9 cellular contexts compared by ENCODE assay signal in genomic region chr1:23118957-23119792, GRCh38. TPM values are rescaled to one million over a fixed set of nuclear protein-coding genes. Genes with fewer than 3 reads are reported as not detected.
DNase-seq lines count a peak whose midpoint lies in the region; ATAC-seq, FAIRE-seq and TF ChIP-seq lines count a peak whose summit lies in the region.
"Had no signal": no experiment of that assay in that cellular context is flagged by ENCODE, and none has a peak within 500 bp of the region (broad histone marks: within the 10 kb centered on the region; RNA-seq: fewer than 3 reads in every experiment).

No MANE protein-coding gene starts in this region.

- peaks cover 100% of the 10 kb centered on the region for H3K79me2 ChIP-seq in GM23248 (ENCODE audit: insufficient read depth)

- peak overlapping the region; percentile 56 for H2AFZ ChIP-seq in GM23248

- peak overlapping the region; percentile 59 for H3K4me2 ChIP-seq in GM23248 (ENCODE audit: unreplicated experiment)

- H4K20me1 ChIP-seq in GM23248 (ENCODE audit: insufficient read depth), result no peaks in the 10 kb centered on the region

- H3K4me3 ChIP-seq in GM23248, result peak overlapping the region; percentile 58

- no peak for ATAC-seq in GM21576 (IDR thresholded peaks at IDR 0.05; ENCODE audit: unreplicated experiment)

- DNase-seq in GM23248, result peak; percentile 55
- DNase-seq in chondrocyte (ENCODE audit: low spot score), result no peak
- no peak for DNase-seq in osteocyte (ENCODE audit: extremely low spot score, unreplicated experiment)
- DNase-seq in occipital lobe (lab: John Stamatoyannopoulos, UW), result no peak
- DNase-seq in EL, result no peak
- DNase-seq in frontal cortex (ENCODE audit: low spot score in 2 of 2), result no peak
- DNase-seq: NCI-H187 treated with DMSO at 0.1 percent for 48 hours had no signal

- H3K36me3 Mint-ChIP-seq in T-helper 1 cell treated with Interleukin-12 subunit alpha and Interleukin-12 subunit beta and Interleukin-4 antibody, amounts not matched to agents 30 μg/mL and 1 μg/mL, for 36 hours (ENCODE audit: low read depth), result peaks cover 6% of the 10 kb centered on the region
- H3K36me3 Mint-ChIP-seq in chondrocyte (ENCODE audit: low read depth) (no peaks in the 10 kb centered on the region), osteocyte (ENCODE audit: unreplicated experiment) (peaks cover 2% of the 10 kb centered on the region)

- no peaks in the 10 kb centered on the region for H3K36me3 ChIP-seq in GM23248 (ENCODE audit: low read depth)

- H3K27me3 Mint-ChIP-seq in T-helper 1 cell treated with Interleukin-12 subunit alpha and Interleukin-12 subunit beta and Interleukin-4 antibody, amounts not matched to agents 30 μg/mL and 1 μg/mL, for 36 hours (ENCODE audit: low read depth), result no peaks in the 10 kb centered on the region
- H3K27me3 Mint-ChIP-seq in chondrocyte (ENCODE audit: low read depth) (no peaks in the 10 kb centered on the region), osteocyte (ENCODE audit: unreplicated experiment) (no peaks in the 10 kb centered on the region)

- no peaks in the 10 kb centered on the region for H3K27me3 ChIP-seq in GM23248 (replicated peaks; ENCODE audit: insufficient read depth)

- peak overlapping the region; percentile 92 for H3K27ac Mint-ChIP-seq in T-helper 1 cell treated with Interleukin-12 subunit alpha and Interleukin-12 subunit beta and Interleukin-4 antibody, amounts not matched to agents 30 μg/mL and 1 μg/mL, for 36 hours
- peak overlapping the region; percentile 85 for H3K27ac Mint-ChIP-seq in chondrocyte (ENCODE audit: unreplicated experiment)
- H3K27ac Mint-ChIP-seq in osteocyte (ENCODE audit: unreplicated experiment), result peak overlapping the region; percentile 96

- H3K4me1 ChIP-seq in GM23248 (ENCODE audit: insufficient read depth), result peaks cover 32% of the 10 kb centered on the region

- peak overlapping the region; percentile 52 for H3K27ac ChIP-seq in GM23248

- peak overlapping the region; percentile 67 for H3K9ac ChIP-seq in GM23248

- TF ChIP-seq CTCF in chondrocyte (IDR thresholded peaks at IDR 0.05) (no peak), osteocyte (IDR thresholded peaks at IDR 0.05) (no peak)

- H3K9me3 Mint-ChIP-seq in T-helper 1 cell treated with Interleukin-12 subunit alpha and Interleukin-12 subunit beta and Interleukin-4 antibody, amounts not matched to agents 30 μg/mL and 1 μg/mL, for 36 hours, result no peaks in the 10 kb centered on the region
- H3K9me3 Mint-ChIP-seq in chondrocyte (ENCODE audit: low read depth) (no peaks in the 10 kb centered on the region), osteocyte (ENCODE audit: unreplicated experiment) (no peaks in the 10 kb centered on the region)

- H3K9me3 ChIP-seq in GM23248 (ENCODE audit: low read depth), result no peaks in the 10 kb centered on the region

- H3K9me2 ChIP-seq in GM23248 (ENCODE audit: insufficient read depth), result no peaks in the 10 kb centered on the region

- WGBS in GM23248 (ENCODE audit: low coverage in 1 of 2, low lambda C conversion rate in 2 of 2, missing lambda C conversion rate in 2 of 2), 2 experiments, result 52% methylated on average over 8 of the region's 8 CpGs

- in situ Hi-C loops in GM23248 (cut with MboI), result no loop called here

- peaks cover 52% of the 10 kb centered on the region for H3K4me1 Mint-ChIP-seq in T-helper 1 cell treated with Interleukin-12 subunit alpha and Interleukin-12 subunit beta and Interleukin-4 antibody, amounts not matched to agents 30 μg/mL and 1 μg/mL, for 36 hours (ENCODE audit: low read depth)
- peaks cover 69% of the 10 kb centered on the region for H3K4me1 Mint-ChIP-seq in chondrocyte (ENCODE audit: low read depth)
- peaks cover 65% of the 10 kb centered on the region for H3K4me1 Mint-ChIP-seq in osteocyte (ENCODE audit: unreplicated experiment)

- no peak for FAIRE-seq in frontal cortex (lab: Jason Lieb, UNC)

- H3F3A ChIP-seq in GM23248 (ENCODE audit: insufficient read depth), result 0 out of 2 replicates have a peak, but pooled peaks cover 5% of the 10 kb centered on the region

- peak overlapping the region; percentile 63 for H3K4me3 Mint-ChIP-seq in T-helper 1 cell treated with Interleukin-12 subunit alpha and Interleukin-12 subunit beta and Interleukin-4 antibody, amounts not matched to agents 30 μg/mL and 1 μg/mL, for 36 hours
- H3K4me3 Mint-ChIP-seq in chondrocyte (ENCODE audit: unreplicated experiment), result no peak overlapping the region
- H3K4me3 Mint-ChIP-seq in osteocyte (ENCODE audit: unreplicated experiment), result peak overlapping the region; percentile 10

RNA-seq across cellular contexts. Expression of gene LUZP1, which starts 49.5 kb away (rescaled TPM):
- 28.1 and 35.0 TPM in 2 replicates for total RNA-seq in GM23248 (2014; rRNA removed; shearing (Covaris generic))
- 52.2 and 55.8 TPM in 2 replicates for polyA plus RNA-seq in GM23248 (2016; fragmentation: Nextera tagmentation; extraction: Ambion mirVana)
- total RNA-seq in chondrocyte (55.5 to 67.7 TPM (median 58.0 TPM) in 3 replicates), osteocyte (47.4 and 47.6 TPM in 2 replicates), occipital lobe (5.5 TPM), frontal cortex (5.3 TPM)
